24 cellular contexts compared by ENCODE assay signal in the genomic region with DNA sequence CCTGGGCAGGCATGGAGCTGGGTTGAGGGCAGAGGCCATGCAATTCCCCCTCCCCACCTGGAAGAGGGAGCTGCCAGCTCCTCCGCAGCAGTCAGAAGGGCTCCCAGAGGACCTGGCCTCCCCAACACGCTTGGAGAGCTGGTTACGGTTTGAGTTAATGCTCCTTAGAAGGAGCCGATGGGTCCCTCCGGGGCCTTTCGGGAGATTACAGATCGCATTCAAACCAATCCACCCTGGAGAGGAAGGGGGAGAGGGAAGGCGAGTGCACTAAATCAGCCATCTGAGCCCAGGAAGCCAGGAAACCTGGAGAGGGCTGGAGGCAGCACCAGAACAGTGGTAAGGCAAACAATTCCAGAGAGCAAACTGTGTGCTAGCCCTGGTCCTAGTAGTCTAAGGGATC.
"Had no signal": no experiment of that assay in that cellular context is flagged by ENCODE, and none has a peak within 500 bp of the region (broad histone marks: within the 10 kb centered on the region; RNA-seq: fewer than 3 reads in every experiment).

No MANE protein-coding gene starts in this region.

- H3K27ac Mint-ChIP-seq: activated CD4-positive, alpha-beta T cell treated with anti-CD3 and anti-CD28 coated beads, Interleukin-2, amount 10 ng/mL, durations not matched to agents 24 days and 14 days; activated CD8-positive, alpha-beta T cell treated with anti-CD3 and anti-CD28 coated beads, Interleukin-2, amount 10 ng/mL, durations not matched to agents 7 days and 5 days; activated naive CD4-positive, alpha-beta T cell treated with anti-CD3 and anti-CD28 coated beads, Interleukin-2, amount 50 U/mL, for 72 hours; activated T-helper 1 cell treated with anti-CD3 and anti-CD28 coated beads, Interleukin-12 subunit alpha, Interleukin-12 subunit beta, Interleukin-2, Interleukin-4 antibody, amounts not matched to agents 30 ng/mL and 10 ng/mL and 1 ng/mL, durations not matched to agents 14 hours and 24 hours and 36 hours; dendritic cell treated with granulocyte-macrophage colony-stimulating factor and Interleukin-4, amounts not matched to agents 40 ng/mL and 50 ng/mL, for 4 days; immature natural killer cell; mesothelial cell of epicardium; natural killer cell had no signal

- DNase-seq: activated CD4-positive, alpha-beta T cell treated with anti-CD3 and anti-CD28 coated beads, Interleukin-2, amount 10 ng/mL, durations not matched to agents 24 days and 14 days; activated CD8-positive, alpha-beta T cell treated with anti-CD3 and anti-CD28 coated beads, Interleukin-2, amount 10 ng/mL, durations not matched to agents 7 days and 5 days; activated gamma-delta T cell treated with Interleukin-2 at 50 U/mL for 16 hours; aorta; caudate nucleus; effector CD4-positive, alpha-beta T cell; immature natural killer cell; left ventricle myocardium inferior; natural killer cell; pancreas; psoas muscle; spleen; stimulated activated CD4-positive, alpha-beta T cell treated with anti-CD3 and anti-CD28 coated beads, Interleukin-4, amount 100 ng/mL, for 1 hour; stimulated activated naive CD4-positive, alpha-beta T cell; T-helper 2 cell; testis; upper lobe of left lung had no signal

- H3K4me3 Mint-ChIP-seq: activated CD4-positive, alpha-beta T cell treated with anti-CD3 and anti-CD28 coated beads, Interleukin-2, amount 10 ng/mL, durations not matched to agents 24 days and 14 days; activated CD8-positive, alpha-beta T cell treated with anti-CD3 and anti-CD28 coated beads, Interleukin-2, amount 10 ng/mL, durations not matched to agents 7 days and 5 days; activated T-helper 1 cell treated with anti-CD3 and anti-CD28 coated beads, Interleukin-12 subunit alpha, Interleukin-12 subunit beta, Interleukin-2, Interleukin-4 antibody, amounts not matched to agents 30 ng/mL and 10 ng/mL and 1 ng/mL, durations not matched to agents 14 hours and 24 hours and 36 hours; brain; dendritic cell treated with granulocyte-macrophage colony-stimulating factor and Interleukin-4, amounts not matched to agents 40 ng/mL and 50 ng/mL, for 4 days; immature natural killer cell; mesothelial cell of epicardium; natural killer cell had no signal

- H3K9me3 ChIP-seq: left ventricle myocardium inferior, pancreas, psoas muscle, right atrium auricular region, spleen, testis, upper lobe of left lung had no signal

- H3K36me3 Mint-ChIP-seq: activated naive CD4-positive, alpha-beta T cell treated with anti-CD3 and anti-CD28 coated beads, Interleukin-2, amount 50 U/mL, for 72 hours; brain; immature natural killer cell; mesothelial cell of epicardium; natural killer cell had no signal

- H3K4me1 Mint-ChIP-seq: activated CD4-positive, alpha-beta T cell treated with anti-CD3 and anti-CD28 coated beads, Interleukin-2, amount 10 ng/mL, durations not matched to agents 24 days and 14 days had no signal

- H3K4me1 ChIP-seq: left ventricle myocardium inferior, pancreas, psoas muscle, right atrium auricular region, spleen, upper lobe of left lung had no signal

- H3K27ac ChIP-seq: left ventricle myocardium inferior, pancreas, psoas muscle, right atrium auricular region, spleen, upper lobe of left lung had no signal

- H3K9me3 Mint-ChIP-seq: activated CD4-positive, alpha-beta T cell treated with anti-CD3 and anti-CD28 coated beads, Interleukin-2, amount 10 ng/mL, durations not matched to agents 24 days and 14 days; activated naive CD4-positive, alpha-beta T cell treated with anti-CD3 and anti-CD28 coated beads, Interleukin-2, amount 50 U/mL, for 72 hours; activated T-helper 1 cell treated with anti-CD3 and anti-CD28 coated beads, Interleukin-12 subunit alpha, Interleukin-12 subunit beta, Interleukin-2, Interleukin-4 antibody, amounts not matched to agents 30 ng/mL and 10 ng/mL and 1 ng/mL, durations not matched to agents 14 hours and 24 hours and 36 hours; dendritic cell treated with granulocyte-macrophage colony-stimulating factor and Interleukin-4, amounts not matched to agents 40 ng/mL and 50 ng/mL, for 4 days; immature natural killer cell; mesothelial cell of epicardium; natural killer cell had no signal

- H3K27me3 ChIP-seq: testis had no signal

- H3K36me3 ChIP-seq: left ventricle myocardium inferior, pancreas, right atrium auricular region, spleen, upper lobe of left lung had no signal

- ATAC-seq: activated CD4-positive, CD25-positive, alpha-beta regulatory T cell treated with anti-CD3 and anti-CD28 coated beads, Interleukin-2, amount 50 U/mL, for 24 hours; activated CD8-positive, alpha-beta T cell treated with anti-CD3 and anti-CD28 coated beads, Interleukin-2, amount 10 ng/mL, durations not matched to agents 7 days and 5 days; activated naive CD4-positive, alpha-beta T cell treated with anti-CD3 and anti-CD28 coated beads, Interleukin-2, amount 50 U/mL, for 72 hours; natural killer cell; pancreas; psoas muscle had no signal

- H3K4me3 ChIP-seq: left ventricle myocardium inferior, pancreas, psoas muscle, right atrium auricular region, spleen, testis, upper lobe of left lung had no signal
